Comparison of ENCODE assay signal across 8 cellular contexts in genomic region chr6:158644227-158645063, GRCh38. TPM values are rescaled to one million over a fixed set of nuclear protein-coding genes. Genes with fewer than 3 reads are reported as not detected.
DNase-seq lines count a peak whose midpoint lies in the region; FAIRE-seq and TF ChIP-seq lines count a peak whose summit lies in the region.

Gene DYNLT1, minus strand, starts transcription at chr6:158644743. Its CDS starts 35 bp downstream, at chr6:158644708.

- H3K27ac ChIP-seq in neuronal stem cell (replicated peaks; ENCODE audit: low read length) = peak within 1 kb of the TSS; percentile 79

- peak within 1 kb of the TSS; percentile 55 for H3K4me2 ChIP-seq in neuronal stem cell (ENCODE audit: insufficient read depth, low read length, poor library complexity, severe bottlenecking)

- peak within 1 kb of the TSS; percentile 97 for H2AFZ ChIP-seq in neuronal stem cell (ENCODE audit: low read length)

- peaks cover 42% of the 10 kb centered on the region for H3K36me3 Mint-ChIP-seq in activated naive CD4-positive, alpha-beta T cell treated with anti-CD3 and anti-CD28 coated beads for 36 hours (ENCODE audit: low read depth)

- WGBS in neuronal stem cell (ENCODE audit: extremely low coverage in 2 of 2, insufficient read length in 2 of 2, insufficient replicate concordance in 1 of 2), 2 donors = no CpG with 5 or more reads among the region's 82 CpGs

- H2AK5ac ChIP-seq in neuronal stem cell (ENCODE audit: low read depth, low read length) = peak within 1 kb of the TSS; percentile 86

- H3K36me3 ChIP-seq in MG63 (peaks cover 27% of the 10 kb centered on the region), neuronal stem cell (replicated peaks in 1 of 2; ENCODE audit: control insufficient read depth in 2 of 2, insufficient read depth in 2 of 2, low read length in 2 of 2) (peaks cover 0 to 35% of the 10 kb centered on the region in 2 donors)

- H3K4me3 ChIP-seq in MG63 (peak within 1 kb of the TSS; percentile 85), neuronal stem cell (ENCODE audit: low read length in 2 of 2) (peak within 1 kb of the TSS; percentile 98 to 100)

- peak within 1 kb of the TSS; percentile 35 for H2BK5ac ChIP-seq in neuronal stem cell (ENCODE audit: low read length)

- H4K8ac ChIP-seq in neuronal stem cell (ENCODE audit: low read depth, low read length) = no peak within 1 kb of the TSS

- H2BK15ac ChIP-seq in neuronal stem cell (ENCODE audit: low read length) = no peak within 1 kb of the TSS

- CTCF ChIA-PET in activated naive CD4-positive, alpha-beta T cell treated with anti-CD3 and anti-CD28 coated beads for 36 hours (lab: Charles Lee) = interaction anchor here (1.1 to 2.5 kb wide), 5 partner anchors 10 to 47 kb away, joined by 3 to 11 read pairs (median 6); no protein-coding TSS in a partner anchor

- H3K27ac Mint-ChIP-seq in activated naive CD4-positive, alpha-beta T cell treated with anti-CD3 and anti-CD28 coated beads for 36 hours = peak within 1 kb of the TSS; percentile 99

- H3K27me3 ChIP-seq in MG63 = no peaks in the 10 kb centered on the region
- peaks cover 0 to 23% (median 0%) of the 10 kb centered on the region in 3 experiments for H3K27me3 ChIP-seq in neuronal stem cell (ENCODE audit: control insufficient read depth in 3 of 3, insufficient read depth in 3 of 3, low read depth in 1 of 3, low read length in 3 of 3)

- H2BK12ac ChIP-seq in neuronal stem cell (ENCODE audit: low read length) = no peak within 1 kb of the TSS

- H3K23ac ChIP-seq in neuronal stem cell (ENCODE audit: low read depth, low read length, poor library complexity) = peak within 1 kb of the TSS; percentile 76

- H3K9me3 ChIP-seq in MG63 (no peaks in the 10 kb centered on the region), neuronal stem cell (replicated peaks in 1 of 2; ENCODE audit: control insufficient read depth in 2 of 2, insufficient read depth in 1 of 2, low read depth in 1 of 2, low read length in 2 of 2) (peaks cover 0 to 2% of the 10 kb centered on the region in 2 donors)

- TF ChIP-seq CTCF in subcutaneous adipose tissue (IDR thresholded peaks at IDR 0.05; ENCODE audit: low read depth) = no peak

- peak; percentile 95 for TF ChIP-seq POLR2A in H54 (IDR thresholded peaks at IDR 0.05; ENCODE audit: low read depth, low read length)

- peak within 1 kb of the TSS; percentile 97 for H3K4me3 Mint-ChIP-seq in activated naive CD4-positive, alpha-beta T cell treated with anti-CD3 and anti-CD28 coated beads for 36 hours

- H3K14ac ChIP-seq in neuronal stem cell (ENCODE audit: low read length) = peak within 1 kb of the TSS; percentile 99

- peak within 1 kb of the TSS; percentile 68 for H2BK120ac ChIP-seq in neuronal stem cell (ENCODE audit: low read depth, low read length)

- no peak within 1 kb of the TSS for H4K91ac ChIP-seq in neuronal stem cell (ENCODE audit: low read depth, low read length, poor library complexity)

- H3K79me1 ChIP-seq in neuronal stem cell (ENCODE audit: low read depth, low read length) = peaks cover 8% of the 10 kb centered on the region

- H3K18ac ChIP-seq in neuronal stem cell (ENCODE audit: low read length) = peak within 1 kb of the TSS; percentile 98

- DNase-seq in G401 (ENCODE audit: low spot score) (peak; percentile 86), H54 (ENCODE audit: insufficient read length, low spot score) (peak; percentile 60), MG63 (peak; percentile 96), SK-MEL-5 (ENCODE audit: low read depth, low spot score) (peak; percentile 85), frontal cortex (ENCODE audit: low spot score in 2 of 2) (peak; percentile 90 to 91), neuronal stem cell (ENCODE audit: low spot score) (peak; percentile 95)
- DNase-seq in activated naive CD4-positive, alpha-beta T cell treated with anti-CD3 and anti-CD28 coated beads for 36 hours = peak; percentile 91

- no peaks in the 10 kb centered on the region for H3K27me3 Mint-ChIP-seq in activated naive CD4-positive, alpha-beta T cell treated with anti-CD3 and anti-CD28 coated beads for 36 hours (ENCODE audit: low read depth)

- intact Hi-C loops in activated naive CD4-positive, alpha-beta T cell treated with anti-CD3 and anti-CD28 coated beads for 36 hours (cut with micrococcal nuclease) = loop anchor here (1.0 to 10.0 kb wide), 7 partner anchors 9 to 1818 kb away; partner anchors contain the start of genes ACAT2 and SOD2

- FAIRE-seq in H54 (lab: Jason Lieb, UNC) (no peak), frontal cortex (lab: Jason Lieb, UNC) (no peak)

- peak within 1 kb of the TSS; percentile 72 for H3K4ac ChIP-seq in neuronal stem cell (ENCODE audit: low read length)

- H3K4me1 Mint-ChIP-seq in activated naive CD4-positive, alpha-beta T cell treated with anti-CD3 and anti-CD28 coated beads for 36 hours (ENCODE audit: low read depth) = peaks cover 76% of the 10 kb centered on the region

- H3K9me3 Mint-ChIP-seq in activated naive CD4-positive, alpha-beta T cell treated with anti-CD3 and anti-CD28 coated beads for 36 hours = peaks cover 2% of the 10 kb centered on the region

- H3K9ac ChIP-seq in neuronal stem cell (ENCODE audit: low read depth, low read length, poor library complexity) = peak within 1 kb of the TSS; percentile 96

- H3K4me1 ChIP-seq in neuronal stem cell (ENCODE audit: control insufficient read depth in 2 of 2, insufficient read depth in 1 of 2, low read depth in 1 of 2, low read length in 2 of 2) = peaks cover 4 to 8% of the 10 kb centered on the region in 2 donors

- in situ Hi-C loops in G401 (cut with HindIII; ENCODE audit: low sequenced_read_pairs) (no loop called here), SK-MEL-5 (cut with HindIII; ENCODE audit: low pct_unique_long_range_greater_than_20kb, low sequenced_read_pairs) (no loop called here)

RNA-seq across cellular contexts. Expression of gene DYNLT1, which starts in this region (rescaled TPM):
- 97.6 and 102 TPM in 2 replicates for total RNA-seq in G401 (2014; rRNA removed; shearing (Covaris generic))
- 133 and 182 TPM in 2 replicates for total RNA-seq in MG63 (2014; rRNA removed; shearing (Covaris generic); ENCODE audit: low replicate concordance)
- 10.2 and 14.2 TPM in 2 replicates for total RNA-seq in SK-MEL-5 (2014; rRNA removed; shearing (Covaris generic))
- polyA plus RNA-seq in SK-MEL-5 (2015; cell fraction: cytosol; rRNA removed) = 32.5 and 34.3 TPM in 2 replicates
- 47.9 and 50.1 TPM in 2 replicates for polyA plus RNA-seq in SK-MEL-5 (2015; cell fraction: nucleus; rRNA removed)
- total RNA-seq in activated naive CD4-positive, alpha-beta T cell treated with anti-CD3 and anti-CD28 coated beads for 36 hours = 100 to 1,000 TPM in 1 of 2 experiments, 10 to 100 TPM in 1; 99.1 to 107 TPM
- total RNA-seq in frontal cortex (62.8 TPM), subcutaneous adipose tissue (10 to 100 TPM; 40.5 to 77.9 (median 60.6) TPM)
- 158 TPM for polyA plus RNA-seq in neuronal stem cell (2013, experiment 1 of 2)
- 158 TPM for polyA plus RNA-seq in neuronal stem cell (2013, experiment 2 of 2)

Comparison
In these comparisons a context has a peak if more than half of its experiments do, and no peak if none do; other contexts are left out.
1. Peak in every context shown above with its lines: DNase-seq, H3K4me3 ChIP-seq and H3K27ac ChIP-seq.